In the genomic region with DNA sequence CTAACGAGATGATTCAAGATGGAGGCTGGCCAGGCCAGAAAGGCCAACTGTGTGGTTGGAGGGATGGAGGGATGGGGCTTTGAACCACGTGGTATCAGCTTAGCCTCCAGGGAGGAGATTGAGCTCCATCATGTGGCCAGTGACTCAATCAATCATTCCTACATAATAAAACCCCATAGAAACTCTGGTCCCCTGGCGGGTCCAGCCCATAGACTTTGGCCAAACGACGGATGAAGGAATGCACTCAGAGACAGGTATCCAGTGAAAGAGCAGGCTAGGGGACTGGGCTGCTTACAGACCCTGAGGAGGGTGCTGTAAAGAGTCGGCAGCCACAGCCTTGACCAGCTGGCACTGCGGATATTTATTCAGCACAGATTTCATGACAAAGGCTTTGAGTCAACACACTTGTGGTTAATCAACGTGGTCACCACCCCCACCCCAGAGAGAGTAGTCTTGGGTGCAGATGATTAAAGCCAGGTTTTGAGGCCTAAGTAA, we compare ENCODE assay signal across 11 cellular contexts.
A peak's percentile ranks its signal among the peaks of the same experiment; 100 is the strongest.
DNase-seq lines count a peak whose midpoint lies in the region; ATAC-seq and TF ChIP-seq lines count a peak whose summit lies in the region.
"Had no signal": no experiment of that assay in that cellular context is flagged by ENCODE, and none has a peak within 500 bp of the region (broad histone marks: within the 10 kb centered on the region; RNA-seq: fewer than 3 reads in every experiment).

No MANE protein-coding gene starts in this region.

- DNase-seq in AG08395 (ENCODE audit: low spot score) = peak; percentile 36
- DNase-seq in GM20000 (ENCODE audit: low spot score) = peak; percentile 42
- peak; percentile 21 for DNase-seq in fibroblast of peridontal ligament (ENCODE audit: extremely low read depth)
- no peak for DNase-seq in H7
- no peak for DNase-seq in sciatic nerve (ENCODE audit: low spot score)
- DNase-seq in NCI-H748 treated with DMSO at 0.1 percent for 48 hours (lab: John Stamatoyannopoulos, UW) = no peak
- DNase-seq: CD4-positive, alpha-beta memory T cell; stimulated activated CD4-positive, alpha-beta T cell treated with anti-CD3 and anti-CD28 coated beads, Interleukin-2, amount 100 ng/mL, for 24 hours had no signal

- H3K4me3 ChIP-seq in H7 (ENCODE audit: insufficient read depth, low read depth, low read length) = no peak overlapping the region
- H3K4me3 ChIP-seq: SJSA1 had no signal

- ATAC-seq in SK-N-SH treated with all-trans-retinoic acid at 6 μM for 48 hours (0 out of 3 replicates have a peak, but pooled peaks have one; percentile 28), esophagus mucosa (no peak), sciatic nerve (no peak)

- intact Hi-C loops in sciatic nerve (cut with DNase I) = no loop called here

- no peaks in the 10 kb centered on the region for H3K27me3 ChIP-seq in H7 (ENCODE audit: control insufficient read depth, insufficient read depth, low read length)

- TF ChIP-seq CTCF in GM20000 (IDR thresholded peaks at IDR 0.05; ENCODE audit: extremely low read depth, missing control alignments) = no peak

- H3K36me3 ChIP-seq in H7 (replicated peaks; ENCODE audit: control insufficient read depth, insufficient read depth, low read length) = no peaks in the 10 kb centered on the region
- H3K36me3 ChIP-seq: SJSA1 had no signal

TF ChIP-seq in SK-N-SH treated with all-trans-retinoic acid at 6 μM for 48 hours, 23 proteins besides CTCF, POLR2A, EP300 and RAD21:
- TF ChIP-seq ZNF8 (CRISPR knock-in tag; IDR thresholded peaks at IDR 0.05) (no peak), ZFP3 (CRISPR knock-in tag; IDR thresholded peaks at IDR 0.05) (no peak), ESRRG (CRISPR knock-in tag; IDR thresholded peaks at IDR 0.05) (no peak), TOX (CRISPR knock-in tag; IDR thresholded peaks at IDR 0.05; ENCODE audit: borderline replicate concordance) (no peak), ZFP30 (CRISPR knock-in tag; IDR thresholded peaks at IDR 0.05) (no peak), OSR1 (CRISPR knock-in tag; IDR thresholded peaks at IDR 0.05) (no peak), PPARA (CRISPR knock-in tag; IDR thresholded peaks at IDR 0.05; ENCODE audit: borderline replicate concordance) (no peak), ZNF70 (CRISPR knock-in tag; IDR thresholded peaks at IDR 0.05) (no peak), ZC3H10 (CRISPR knock-in tag; IDR thresholded peaks at IDR 0.05) (no peak)
- TF ChIP-seq, protein P1, sequence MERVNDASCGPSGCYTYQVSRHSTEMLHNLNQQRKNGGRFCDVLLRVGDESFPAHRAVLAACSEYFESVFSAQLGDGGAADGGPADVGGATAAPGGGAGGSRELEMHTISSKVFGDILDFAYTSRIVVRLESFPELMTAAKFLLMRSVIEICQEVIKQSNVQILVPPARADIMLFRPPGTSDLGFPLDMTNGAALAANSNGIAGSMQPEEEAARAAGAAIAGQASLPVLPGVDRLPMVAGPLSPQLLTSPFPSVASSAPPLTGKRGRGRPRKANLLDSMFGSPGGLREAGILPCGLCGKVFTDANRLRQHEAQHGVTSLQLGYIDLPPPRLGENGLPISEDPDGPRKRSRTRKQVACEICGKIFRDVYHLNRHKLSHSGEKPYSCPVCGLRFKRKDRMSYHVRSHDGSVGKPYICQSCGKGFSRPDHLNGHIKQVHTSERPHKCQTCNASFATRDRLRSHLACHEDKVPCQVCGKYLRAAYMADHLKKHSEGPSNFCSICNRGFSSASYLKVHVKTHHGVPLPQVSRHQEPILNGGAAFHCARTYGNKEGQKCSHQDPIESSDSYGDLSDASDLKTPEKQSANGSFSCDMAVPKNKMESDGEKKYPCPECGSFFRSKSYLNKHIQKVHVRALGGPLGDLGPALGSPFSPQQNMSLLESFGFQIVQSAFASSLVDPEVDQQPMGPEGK (CRISPR knock-in tag; IDR thresholded peaks at IDR 0.05; ENCODE audit: borderline replicate concordance) = no peak
- TF ChIP-seq, protein P2, sequence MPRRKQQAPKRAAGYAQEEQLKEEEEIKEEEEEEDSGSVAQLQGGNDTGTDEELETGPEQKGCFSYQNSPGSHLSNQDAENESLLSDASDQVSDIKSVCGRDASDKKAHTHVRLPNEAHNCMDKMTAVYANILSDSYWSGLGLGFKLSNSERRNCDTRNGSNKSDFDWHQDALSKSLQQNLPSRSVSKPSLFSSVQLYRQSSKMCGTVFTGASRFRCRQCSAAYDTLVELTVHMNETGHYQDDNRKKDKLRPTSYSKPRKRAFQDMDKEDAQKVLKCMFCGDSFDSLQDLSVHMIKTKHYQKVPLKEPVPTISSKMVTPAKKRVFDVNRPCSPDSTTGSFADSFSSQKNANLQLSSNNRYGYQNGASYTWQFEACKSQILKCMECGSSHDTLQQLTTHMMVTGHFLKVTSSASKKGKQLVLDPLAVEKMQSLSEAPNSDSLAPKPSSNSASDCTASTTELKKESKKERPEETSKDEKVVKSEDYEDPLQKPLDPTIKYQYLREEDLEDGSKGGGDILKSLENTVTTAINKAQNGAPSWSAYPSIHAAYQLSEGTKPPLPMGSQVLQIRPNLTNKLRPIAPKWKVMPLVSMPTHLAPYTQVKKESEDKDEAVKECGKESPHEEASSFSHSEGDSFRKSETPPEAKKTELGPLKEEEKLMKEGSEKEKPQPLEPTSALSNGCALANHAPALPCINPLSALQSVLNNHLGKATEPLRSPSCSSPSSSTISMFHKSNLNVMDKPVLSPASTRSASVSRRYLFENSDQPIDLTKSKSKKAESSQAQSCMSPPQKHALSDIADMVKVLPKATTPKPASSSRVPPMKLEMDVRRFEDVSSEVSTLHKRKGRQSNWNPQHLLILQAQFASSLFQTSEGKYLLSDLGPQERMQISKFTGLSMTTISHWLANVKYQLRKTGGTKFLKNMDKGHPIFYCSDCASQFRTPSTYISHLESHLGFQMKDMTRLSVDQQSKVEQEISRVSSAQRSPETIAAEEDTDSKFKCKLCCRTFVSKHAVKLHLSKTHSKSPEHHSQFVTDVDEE (CRISPR knock-in tag; IDR thresholded peaks at IDR 0.05) = no peak
- TF ChIP-seq, protein P3, sequence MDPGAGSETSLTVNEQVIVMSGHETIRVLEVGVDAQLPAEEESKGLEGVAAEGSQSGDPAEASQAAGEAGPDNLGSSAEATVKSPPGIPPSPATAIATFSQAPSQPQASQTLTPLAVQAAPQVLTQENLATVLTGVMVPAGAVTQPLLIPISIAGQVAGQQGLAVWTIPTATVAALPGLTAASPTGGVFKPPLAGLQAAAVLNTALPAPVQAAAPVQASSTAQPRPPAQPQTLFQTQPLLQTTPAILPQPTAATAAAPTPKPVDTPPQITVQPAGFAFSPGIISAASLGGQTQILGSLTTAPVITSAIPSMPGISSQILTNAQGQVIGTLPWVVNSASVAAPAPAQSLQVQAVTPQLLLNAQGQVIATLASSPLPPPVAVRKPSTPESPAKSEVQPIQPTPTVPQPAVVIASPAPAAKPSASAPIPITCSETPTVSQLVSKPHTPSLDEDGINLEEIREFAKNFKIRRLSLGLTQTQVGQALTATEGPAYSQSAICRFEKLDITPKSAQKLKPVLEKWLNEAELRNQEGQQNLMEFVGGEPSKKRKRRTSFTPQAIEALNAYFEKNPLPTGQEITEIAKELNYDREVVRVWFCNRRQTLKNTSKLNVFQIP (CRISPR knock-in tag; IDR thresholded peaks at IDR 0.05; ENCODE audit: borderline replicate concordance, low read depth) = no peak
- TF ChIP-seq, protein P4, sequence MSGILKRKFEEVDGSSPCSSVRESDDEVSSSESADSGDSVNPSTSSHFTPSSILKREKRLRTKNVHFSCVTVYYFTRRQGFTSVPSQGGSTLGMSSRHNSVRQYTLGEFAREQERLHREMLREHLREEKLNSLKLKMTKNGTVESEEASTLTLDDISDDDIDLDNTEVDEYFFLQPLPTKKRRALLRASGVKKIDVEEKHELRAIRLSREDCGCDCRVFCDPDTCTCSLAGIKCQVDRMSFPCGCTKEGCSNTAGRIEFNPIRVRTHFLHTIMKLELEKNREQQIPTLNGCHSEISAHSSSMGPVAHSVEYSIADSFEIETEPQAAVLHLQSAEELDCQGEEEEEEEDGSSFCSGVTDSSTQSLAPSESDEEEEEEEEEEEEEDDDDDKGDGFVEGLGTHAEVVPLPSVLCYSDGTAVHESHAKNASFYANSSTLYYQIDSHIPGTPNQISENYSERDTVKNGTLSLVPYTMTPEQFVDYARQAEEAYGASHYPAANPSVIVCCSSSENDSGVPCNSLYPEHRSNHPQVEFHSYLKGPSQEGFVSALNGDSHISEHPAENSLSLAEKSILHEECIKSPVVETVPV (CRISPR knock-in tag; IDR thresholded peaks at IDR 0.05) = no peak

Comparison
In these comparisons a context has a peak if more than half of its experiments do, and no peak if none do; other contexts are left out.
1. DNase-seq: peak in AG08395 (single experiment), GM20000 (single experiment) and fibroblast of peridontal ligament (single experiment); none in H7 (single experiment), sciatic nerve (single experiment) and NCI-H748 treated with DMSO at 0.1 percent for 48 hours (single experiment).